ENCODE assay signal across 8 cellular contexts in the genomic region with DNA sequence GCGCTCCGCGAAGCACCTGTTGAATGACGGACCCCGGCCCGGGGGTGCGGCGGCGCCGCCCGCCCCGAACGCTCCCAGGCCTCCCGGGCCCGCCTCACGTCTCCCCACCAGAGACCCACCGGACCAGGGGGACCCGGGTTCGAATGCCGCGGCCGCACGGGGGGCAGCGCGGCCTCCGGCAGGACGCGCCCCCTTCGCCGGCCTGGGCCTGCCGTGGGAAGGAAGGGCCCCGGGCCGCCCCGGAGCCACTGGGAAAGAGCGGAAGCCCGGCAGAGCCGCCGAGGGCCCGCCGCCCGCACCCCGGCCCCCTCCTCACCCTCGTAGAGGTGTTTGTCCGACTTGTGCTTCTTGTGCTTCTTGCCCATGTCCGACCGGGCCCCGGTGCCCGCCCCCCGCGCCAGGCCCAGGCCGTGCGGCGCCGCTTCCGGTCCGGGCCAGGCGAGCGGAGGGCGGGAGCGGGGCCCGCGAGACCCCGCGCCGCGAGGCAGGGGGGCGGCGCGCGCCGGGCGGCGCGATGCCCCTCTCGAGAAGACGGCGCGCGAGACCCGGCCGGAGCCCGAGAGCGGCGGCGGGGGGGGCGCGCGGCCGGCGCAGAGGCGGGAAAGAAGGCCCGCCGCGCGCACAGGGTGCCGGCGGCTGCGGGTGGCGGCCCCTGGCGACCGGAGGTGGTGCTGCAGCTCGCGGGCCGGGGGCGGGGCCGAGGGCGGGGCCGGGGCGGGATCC. TPM values are rescaled to one million over a fixed set of nuclear protein-coding genes. Genes with fewer than 3 reads are reported as not detected.
DNase-seq lines count a peak whose midpoint lies in the region; ATAC-seq, FAIRE-seq and TF ChIP-seq lines count a peak whose summit lies in the region.

A gene (minus strand): TSS at position 579 of the 723 bp plus-strand sequence. CDS start 214 bp downstream, at position 365.

- 3% methylated on average over 46 of the region's 109 CpGs; no CpG with 5 or more reads in 1 of the 2 experiments for WGBS in H1 (ENCODE audit: extremely low coverage in 1 of 2, insufficient coverage in 1 of 2, insufficient read length in 1 of 2, insufficient replicate concordance in 2 of 2, low coverage in 1 of 2, low lambda C conversion rate in 2 of 2, missing lambda C conversion rate in 1 of 2), 2 experiments

- H4K91ac ChIP-seq in H1 (replicated peaks; ENCODE audit: insufficient read length, low read length) = no peak within 1 kb of the TSS

- H3K4me3 ChIP-seq in H1 (ENCODE audit: extremely low read depth in 1 of 4, insufficient read depth in 2 of 4, low read depth in 3 of 4, low read length in 4 of 4) = peak within 1 kb of the TSS; percentile 69 to 98 (median 80)

- no peak within 1 kb of the TSS; the same call in 1 of the 2 replicates for H2BK20ac ChIP-seq in H1 (ENCODE audit: low read length)

- no peak within 1 kb of the TSS for H3K56ac ChIP-seq in H1 (replicated peaks; ENCODE audit: insufficient read length, low read depth, low read length)

- H3K18ac ChIP-seq in H1 (ENCODE audit: extremely low read depth, low read length) = no peak within 1 kb of the TSS; the same call in 1 of the 2 replicates

- H3K4me2 ChIP-seq in H1 (ENCODE audit: insufficient read depth in 1 of 2, low read depth in 2 of 2, low read length in 2 of 2) = peak within 1 kb of the TSS; percentile 70 to 80

- intact Hi-C loops in activated CD8-positive, alpha-beta T cell treated with anti-CD3 and anti-CD28 coated beads for 36 hours (cut with micrococcal nuclease) = loop anchor here (10.0 kb wide), 2 partner anchors 296 to 376 kb away; a partner anchor contains a TSS

- peak within 1 kb of the TSS; percentile 67 to 91 (median 76) for H3K9ac ChIP-seq in H1 (replicated peaks in 1 of 4; ENCODE audit: extremely low read depth in 1 of 4, low read depth in 3 of 4, low read length in 3 of 4)

- peaks cover 5% of the 10 kb centered on the region; the same call in 1 of the 2 replicates for H3K23me2 ChIP-seq in H1 (ENCODE audit: low read depth, low read length)

- peak within 1 kb of the TSS; percentile 99; the same call in 1 of the 2 replicates for H2AFZ ChIP-seq in H1 (ENCODE audit: low read length)

- no peak within 1 kb of the TSS for H2BK120ac ChIP-seq in H1 (replicated peaks; ENCODE audit: low read depth, low read length)

- peak; percentile 63 for ATAC-seq in HG02870 (IDR thresholded peaks at IDR 0.05; ENCODE audit: unreplicated experiment)
- peak; percentile 91 for ATAC-seq in activated CD8-positive, alpha-beta T cell treated with anti-CD3 and anti-CD28 coated beads for 36 hours

- 0 out of 4 replicates have a peak, but pooled peaks of 1 of the 2 experiments have one; percentile 15 for TF ChIP-seq RAD21 in H1 (IDR thresholded peaks at IDR 0.05 in 1 of 2, conservative IDR thresholded peaks at IDR 0.05 in 1 of 2; ENCODE audit: low read depth in 2 of 2, low read length in 2 of 2)

- H2BK12ac ChIP-seq in H1 (ENCODE audit: low read depth, low read length) = no peak within 1 kb of the TSS

- H3K36me3 Mint-ChIP-seq in activated CD8-positive, alpha-beta T cell treated with anti-CD3 and anti-CD28 coated beads for 36 hours (ENCODE audit: low read depth) = peaks cover 30% of the 10 kb centered on the region

- peaks cover 5 to 47% of the 10 kb centered on the region in 2 experiments for H3K79me2 ChIP-seq in H1 (ENCODE audit: control insufficient read depth in 1 of 2, insufficient read depth in 2 of 2, low read length in 2 of 2)

- H3K27me3 ChIP-seq in H1 (replicated peaks in 1 of 4; ENCODE audit: control insufficient read depth in 3 of 4, extremely low read depth in 1 of 4, insufficient read depth in 3 of 4, low read length in 3 of 4) = no peaks in the 10 kb centered on the region

- POLR2A ChIA-PET in activated CD8-positive, alpha-beta T cell treated with anti-CD3 and anti-CD28 coated beads for 36 hours (lab: Charles Lee) = interaction anchor here (1.2 to 1.4 kb wide), 2 partner anchors 18 to 42 kb away, joined by 3 to 6 read pairs; no protein-coding TSS in a partner anchor
- POLR2A ChIA-PET in H1 (lab: Charles Lee; ENCODE audit: partially characterized antibody) = interaction anchor here (0.7 to 1.2 kb wide), 2 partner anchors 12 to 13 kb away, joined by 3 read pairs; no protein-coding TSS in a partner anchor

- peaks cover 0 to 6% (median 3%) of the 10 kb centered on the region in 4 experiments; a peak in 4 of 7 replicates for H3K4me1 ChIP-seq in H1 (replicated peaks in 1 of 4; ENCODE audit: control insufficient read depth in 3 of 4, insufficient read depth in 4 of 4, low read length in 3 of 4)

- peak within 1 kb of the TSS; percentile 65; the same call in 1 of the 2 replicates for H4K8ac ChIP-seq in H1 (ENCODE audit: extremely low read depth, insufficient read depth, low read length)

- CTCF ChIA-PET in activated CD8-positive, alpha-beta T cell treated with anti-CD3 and anti-CD28 coated beads for 36 hours (lab: Charles Lee) = interaction anchor here (0.9 to 11.9 kb wide), 12 partner anchors 12 to 438 kb away, joined by 3 to 118 read pairs (median 10); no protein-coding TSS in a partner anchor
- CTCF ChIA-PET in H1 (lab: Charles Lee; ENCODE audit: partially characterized antibody) = interaction anchor here (1.3 to 6.6 kb wide), 4 partner anchors 13 to 80 kb away, joined by 4 to 28 read pairs (median 7); no protein-coding TSS in a partner anchor

- H4K20me1 ChIP-seq in H1 (replicated peaks in 1 of 2; ENCODE audit: control insufficient read depth in 1 of 2, insufficient read depth in 2 of 2, low read length in 2 of 2) = peaks cover 2 to 8% of the 10 kb centered on the region in 2 experiments

- H3K4me3 Mint-ChIP-seq in activated CD8-positive, alpha-beta T cell treated with anti-CD3 and anti-CD28 coated beads for 36 hours = peak within 1 kb of the TSS; percentile 93

- TF ChIP-seq CTCF in activated CD8-positive, alpha-beta T cell treated with anti-CD3 and anti-CD28 coated beads for 36 hours (IDR thresholded peaks at IDR 0.05) = no peak
- peak; percentile 38 to 62 (median 59) for TF ChIP-seq CTCF in H1 (IDR thresholded peaks at IDR 0.05; ENCODE audit: control extremely low read depth in 1 of 3, insufficient read depth in 1 of 3, low read depth in 1 of 3, low read length in 3 of 3)

- H3K79me1 ChIP-seq in H1 (ENCODE audit: low read depth, low read length) = peaks cover 8% of the 10 kb centered on the region; the same call in 1 of the 2 replicates

- TF ChIP-seq EP300 in H1 (IDR thresholded peaks at IDR 0.05; ENCODE audit: borderline replicate concordance in 1 of 2, low read depth in 2 of 2, low read length in 2 of 2) = no peak

- peak within 1 kb of the TSS; percentile 44; the same call in 1 of the 2 replicates for H2BK5ac ChIP-seq in H1 (ENCODE audit: low read depth, low read length)

- no peak within 1 kb of the TSS for H2AK5ac ChIP-seq in H1 (ENCODE audit: low read depth, low read length)

- no peaks in the 10 kb centered on the region for H3K27me3 Mint-ChIP-seq in activated CD8-positive, alpha-beta T cell treated with anti-CD3 and anti-CD28 coated beads for 36 hours

- H3K9me3 Mint-ChIP-seq in activated CD8-positive, alpha-beta T cell treated with anti-CD3 and anti-CD28 coated beads for 36 hours = no peaks in the 10 kb centered on the region

- peak in 1 of 2 experiments; percentile 30; a peak in 1 of 3 replicates for TF ChIP-seq POLR2A in H1 (IDR thresholded peaks at IDR 0.05; ENCODE audit: control extremely low read depth in 1 of 2, low read depth in 2 of 2, low read length in 2 of 2)

- H3K27ac Mint-ChIP-seq in activated CD8-positive, alpha-beta T cell treated with anti-CD3 and anti-CD28 coated beads for 36 hours = peak within 1 kb of the TSS; percentile 92

- H4K5ac ChIP-seq in H1 (ENCODE audit: insufficient read length, low read depth, low read length) = no peak within 1 kb of the TSS

- H3K36me3 ChIP-seq in H1 (ENCODE audit: control insufficient read depth in 2 of 4, insufficient read depth in 4 of 4, low read length in 3 of 4) = peaks cover 4 to 26% (median 16%) of the 10 kb centered on the region in 4 experiments; a peak in 7 of 8 replicates

- peak within 1 kb of the TSS; percentile 98; the same call in 1 of the 2 replicates for H2BK15ac ChIP-seq in H1 (ENCODE audit: low read length)

- no peaks in the 10 kb centered on the region for H3K9me3 ChIP-seq in H1 (ENCODE audit: insufficient read depth in 2 of 2, low read depth in 1 of 2, low read length in 1 of 2)

- DNase-seq in SHP77 (lab: John Stamatoyannopoulos, UW) (peak; percentile 40 to 58), SHP77 treated with DMSO at 0.1 percent for 48 hours (lab: John Stamatoyannopoulos, UW) (no peak), NCI-H226 (peak; percentile 54), H1 (ENCODE audit: low read depth in 1 of 2, low spot score in 2 of 2) (peak in 1 of 2 experiments; percentile 71), mesenteric fat pad (ENCODE audit: low spot score) (peak; percentile 89)
- DNase-seq in activated CD8-positive, alpha-beta T cell treated with anti-CD3 and anti-CD28 coated beads for 36 hours = peak; percentile 65
- peak; percentile 42 for DNase-seq in stimulated activated CD8-positive, alpha-beta memory T cell treated with anti-CD3 and anti-CD28 coated beads, Interleukin-15, amount 100 ng/mL, for 1 hour (ENCODE audit: low read depth)

- H3K23ac ChIP-seq in H1 (ENCODE audit: insufficient read length) = no peak within 1 kb of the TSS

- peaks cover 36% of the 10 kb centered on the region for H3K4me1 Mint-ChIP-seq in activated CD8-positive, alpha-beta T cell treated with anti-CD3 and anti-CD28 coated beads for 36 hours (ENCODE audit: low read depth)

- H3K14ac ChIP-seq in H1 (ENCODE audit: insufficient read length) = no peak within 1 kb of the TSS

- H3K27ac ChIP-seq in H1 (ENCODE audit: low read depth, low read length) = peak within 1 kb of the TSS; percentile 55; the same call in 1 of the 2 replicates

- no peak for FAIRE-seq in H1 (lab: Jason Lieb, UNC)

- H3K4ac ChIP-seq in H1 (replicated peaks; ENCODE audit: insufficient read length, low read depth, low read length) = no peak within 1 kb of the TSS

TF ChIP-seq in H1, 55 proteins besides CTCF, POLR2A, EP300 and RAD21 (continues in another document):
- TF ChIP-seq, protein P1, sequence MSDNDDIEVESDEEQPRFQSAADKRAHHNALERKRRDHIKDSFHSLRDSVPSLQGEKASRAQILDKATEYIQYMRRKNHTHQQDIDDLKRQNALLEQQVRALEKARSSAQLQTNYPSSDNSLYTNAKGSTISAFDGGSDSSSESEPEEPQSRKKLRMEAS (IDR thresholded peaks at IDR 0.05) = peak; percentile 31; the same call in 1 of the 2 replicates
- TF ChIP-seq KDM4A (IDR thresholded peaks at IDR 0.05; ENCODE audit: low read depth, low read length, severe bottlenecking) = peak; percentile 48

RNA-seq across cellular contexts. Expression of the gene that starts here (rescaled TPM):
- total RNA-seq in activated CD8-positive, alpha-beta T cell treated with anti-CD3 and anti-CD28 coated beads for 36 hours = 10 to 100 TPM; 76.2 to 93.4 TPM
- total RNA-seq in H1 (2021; fragmentation: NEBNext Ultra II Directional; extraction: Animal tissue kit (Norgen Biotek cat#: 25700)) = 119 and 120 TPM in 2 replicates
- 27.7 and 42.5 TPM in 2 replicates for polyA plus RNA-seq in H1 (2011; rRNA removed)
- 45.8 TPM for polyA plus RNA-seq in H1 (2011; cell fraction: cytosol; rRNA removed)
- polyA plus RNA-seq in H1 (2011; cell fraction: nucleus; rRNA removed) = 101 TPM
- 76.6 to 117 TPM (median 91.0 TPM) in 4 replicates for polyA plus RNA-seq in H1 (2012, experiment 1 of 2)
- 11.0 TPM for polyA plus RNA-seq in H1 (2012, experiment 2 of 2)
- 160 TPM for polyA plus RNA-seq in H1 (2013, experiment 1 of 2)
- 158 TPM for polyA plus RNA-seq in H1 (2013, experiment 2 of 2)
- 69.2 and 75.1 TPM in 2 replicates for polyA minus RNA-seq in H1 (2011; rRNA and poly(A)+ RNA removed)
- polyA minus RNA-seq in H1 (2011; cell fraction: cytosol; rRNA and poly(A)+ RNA removed) = 31.0 TPM
- polyA minus RNA-seq in H1 (2011; cell fraction: nucleus; rRNA and poly(A)+ RNA removed) = 169 TPM
- total RNA-seq in mesenteric fat pad = 52.6 TPM
